Comparison of ENCODE assay signal across 11 cellular contexts in genomic region chr17:39606434-39607056, GRCh38. TPM values are rescaled to one million over a fixed set of nuclear protein-coding genes. Genes with fewer than 3 reads are reported as not detected.
DNase-seq lines count a peak whose midpoint lies in the region; ATAC-seq, FAIRE-seq and TF ChIP-seq lines count a peak whose summit lies in the region.
"Had no signal": no experiment of that assay in that cellular context is flagged by ENCODE, and none has a peak within 500 bp of the region (broad histone marks: within the 10 kb centered on the region; RNA-seq: fewer than 3 reads in every experiment).

No MANE protein-coding gene starts in this region.

- peak overlapping the region; percentile 30 for H3K4me3 ChIP-seq in A549
- peak overlapping the region; percentile 53 for H3K4me3 ChIP-seq in HUES6 (ENCODE audit: low read depth, low read length)
- no peak overlapping the region for H3K4me3 ChIP-seq in endodermal cell (ENCODE audit: low read length)
- H3K4me3 ChIP-seq in neural cell (ENCODE audit: low read length): peak overlapping the region; percentile 40
- no peak overlapping the region for H3K4me3 ChIP-seq in GM23248

- H3K9me2 ChIP-seq in neural cell (ENCODE audit: insufficient read depth, low read length): no peaks in the 10 kb centered on the region
- H3K9me2 ChIP-seq in GM23248 (ENCODE audit: insufficient read depth): no peaks in the 10 kb centered on the region

- H3K4me3 Mint-ChIP-seq in endodermal cell: peak overlapping the region; percentile 10
- H3K4me3 Mint-ChIP-seq: T-helper 2 cell treated with Interferon-gamma antibody and Interleukin-4, amounts not matched to agents 5 μg/mL and 100 μg/mL, for 36 hours had no signal

- FAIRE-seq in A549 (lab: Jason Lieb, UNC): no peak

- no peaks in the 10 kb centered on the region for H3K36me3 Mint-ChIP-seq in endodermal cell (ENCODE audit: low read depth)

- in situ Hi-C loops in GM23248 (cut with MboI): no loop called here

- H3K79me2 ChIP-seq in neural cell (replicated peaks; ENCODE audit: insufficient read depth, low read length): no peaks in the 10 kb centered on the region
- H3K79me2 ChIP-seq in GM23248 (ENCODE audit: insufficient read depth): no peaks in the 10 kb centered on the region

- TF ChIP-seq EP300 in A549 (IDR thresholded peaks at IDR 0.05) (no peak), neural cell (conservative IDR thresholded peaks at IDR 0.05; ENCODE audit: poor library complexity, severe bottlenecking) (no peak)

- no peaks in the 10 kb centered on the region for H3K9me3 ChIP-seq in A549
- no peaks in the 10 kb centered on the region for H3K9me3 ChIP-seq in HUES6 (ENCODE audit: control insufficient read depth, insufficient read depth, low read depth, low read length)
- no peaks in the 10 kb centered on the region for H3K9me3 ChIP-seq in endodermal cell (ENCODE audit: control insufficient read depth, low read length)
- no peaks in the 10 kb centered on the region for H3K9me3 ChIP-seq in neural cell (ENCODE audit: low read length)
- no peaks in the 10 kb centered on the region for H3K9me3 ChIP-seq in GM23248 (ENCODE audit: low read depth)

- CTCF ChIA-PET in A549 (lab: Yijun Ruan, JAX): interaction anchor here (0.7 to 58.8 kb wide), 8 partner anchors 8 to 146 kb away, joined by 3 to 1581 read pairs (median 6); partner anchors contain the start of genes PPP1R1B and STARD3

- H3K4me1 ChIP-seq in A549 (peaks cover 44% of the 10 kb centered on the region), HUES6 (ENCODE audit: control insufficient read depth, insufficient read depth, low read length) (peaks cover 24% of the 10 kb centered on the region), endodermal cell (ENCODE audit: control insufficient read depth, insufficient read depth, low read length) (no peaks in the 10 kb centered on the region), GM23248 (ENCODE audit: insufficient read depth) (no peaks in the 10 kb centered on the region)

- 1% methylated on average over 16 of the region's 66 CpGs for WGBS in A549 (ENCODE audit: missing lambda C conversion rate)
- whole genome bisulfite sequencing in endodermal cell (ENCODE audit: insufficient coverage in 1 of 2, insufficient read length in 1 of 2), 2 experiments: 1% methylated on average over 26 to 66 of the region's 66 CpGs
- WGBS in GM23248 (ENCODE audit: low coverage in 1 of 2, low lambda C conversion rate in 2 of 2, missing lambda C conversion rate in 2 of 2), 2 experiments: 3 to 7% methylated on average over 25 to 64 of the region's 66 CpGs

- intact Hi-C loops in head of caudate nucleus (cut with DNase I): no loop called here

- peaks cover 5% of the 10 kb centered on the region for H3K4me1 Mint-ChIP-seq in endodermal cell

- H3K9me3 Mint-ChIP-seq in endodermal cell: no peaks in the 10 kb centered on the region
- H3K9me3 Mint-ChIP-seq: T-helper 2 cell treated with Interferon-gamma antibody and Interleukin-4, amounts not matched to agents 5 μg/mL and 100 μg/mL, for 36 hours had no signal

- H3K36me3 ChIP-seq in HUES6 (ENCODE audit: control insufficient read depth, insufficient read depth, low read length) (no peaks in the 10 kb centered on the region), endodermal cell (ENCODE audit: control insufficient read depth, insufficient read depth, low read length) (no peaks in the 10 kb centered on the region), neural cell (ENCODE audit: insufficient read depth, low read length) (no peaks in the 10 kb centered on the region), GM23248 (ENCODE audit: low read depth) (no peaks in the 10 kb centered on the region)

- H4K20me1 ChIP-seq in neural cell (ENCODE audit: insufficient read depth): peaks cover 4% of the 10 kb centered on the region
- no peaks in the 10 kb centered on the region for H4K20me1 ChIP-seq in GM23248 (ENCODE audit: insufficient read depth)

- no peak overlapping the region for H3K27ac Mint-ChIP-seq in endodermal cell
- H3K27ac Mint-ChIP-seq: CD14-positive monocyte; T-helper 2 cell treated with Interferon-gamma antibody and Interleukin-4, amounts not matched to agents 5 μg/mL and 100 μg/mL, for 36 hours had no signal

- H3K27ac ChIP-seq in A549 (peak overlapping the region in 1 of 2 experiments; percentile 20; a peak in 2 of 6 replicates), HUES6 (ENCODE audit: low read depth, low read length) (no peak overlapping the region), endodermal cell (ENCODE audit: low read depth, low read length) (no peak overlapping the region), neural cell (ENCODE audit: low read length) (no peak overlapping the region), GM23248 (no peak overlapping the region)

- ATAC-seq in A549: peak; percentile 46 to 71; a peak in 5 of 6 replicates
- ATAC-seq: esophagus mucosa had no signal

- H3K27me3 ChIP-seq in HUES6 (ENCODE audit: control insufficient read depth, insufficient read depth, low read length) (peaks cover 100% of the 10 kb centered on the region), endodermal cell (ENCODE audit: control insufficient read depth, insufficient read depth, low read length, poor library complexity, severe bottlenecking) (peaks cover 100% of the 10 kb centered on the region), neural cell (ENCODE audit: insufficient read depth, low read depth, low read length) (peaks cover 95% of the 10 kb centered on the region), GM23248 (replicated peaks; ENCODE audit: insufficient read depth) (peaks cover 77% of the 10 kb centered on the region)

- peak overlapping the region; percentile 92 for H3K4me2 ChIP-seq in A549
- no peak overlapping the region for H3K4me2 ChIP-seq in neural cell (ENCODE audit: low read length)
- H3K4me2 ChIP-seq in GM23248 (ENCODE audit: unreplicated experiment): no peak overlapping the region

- H3F3A ChIP-seq in neural cell (ENCODE audit: insufficient read depth, low read length, poor library complexity, severe bottlenecking) (no peaks in the 10 kb centered on the region), GM23248 (ENCODE audit: insufficient read depth) (no peaks in the 10 kb centered on the region)

- H3K27me3 Mint-ChIP-seq in endodermal cell (ENCODE audit: insufficient read depth): peaks cover 97% of the 10 kb centered on the region

- POLR2A ChIA-PET in A549 (lab: Yijun Ruan, JAX): interaction anchor here (0.7 kb wide), 1 partner anchor 1351 kb away, joined by 5 read pairs; no protein-coding TSS in a partner anchor

- no peak for TF ChIP-seq POLR2A in A549 (IDR thresholded peaks at IDR 0.05; ENCODE audit: low read length)

- TF ChIP-seq CTCF in A549 (IDR thresholded peaks at IDR 0.05): no peak
- TF ChIP-seq CTCF in endodermal cell (conservative IDR thresholded peaks at IDR 0.05): peak; percentile 18
- TF ChIP-seq CTCF in neural cell (IDR thresholded peaks at IDR 0.05; ENCODE audit: poor library complexity, severe bottlenecking): no peak

- no peak overlapping the region for H2AFZ ChIP-seq in neural cell (ENCODE audit: low read depth, low read length)
- H2AFZ ChIP-seq in GM23248: no peak overlapping the region

- no peak for TF ChIP-seq RAD21 in A549 (conservative IDR thresholded peaks at IDR 0.05 in 1 of 2, IDR thresholded peaks at IDR 0.05 in 1 of 2)
- TF ChIP-seq RAD21 in neural cell (conservative IDR thresholded peaks at IDR 0.05): no peak

- H3K9ac ChIP-seq in HUES6 (ENCODE audit: low read length) (no peak overlapping the region), endodermal cell (ENCODE audit: extremely low read depth, low read length, poor library complexity, severe bottlenecking) (no peak overlapping the region), neural cell (ENCODE audit: low read length) (no peak overlapping the region), GM23248 (no peak overlapping the region)

- DNase-seq in A549 (ENCODE audit: low read depth in 1 of 2, low spot score in 1 of 2) (peak in 1 of 2 experiments; percentile 59), endodermal cell (peak; percentile 86), GM23248 (no peak), head of caudate nucleus (no peak), LoVo (ENCODE audit: low spot score) (no peak), putamen (ENCODE audit: low spot score) (no peak)

RNA-seq across cellular contexts. Expression of gene NEUROD2, which starts 1.2 kb away (rescaled TPM):
- not detected in 2 replicates for polyA plus RNA-seq in A549 (2011; rRNA removed)
- polyA plus RNA-seq in A549 (2012; cell fraction: cytosol; rRNA removed): not detected in 2 replicates
- 0.02 and 0.04 TPM in 2 replicates for polyA plus RNA-seq in A549 (2012; cell fraction: nucleus; rRNA removed)
- polyA plus RNA-seq in A549 (2017; fragmentation: RNase III; extraction: RNeasy Plus Mini Kit Qiagen cat#74134 plus additional on column Dnase treatment): not detected in 3 replicates
- polyA minus RNA-seq in A549 (2011; rRNA and poly(A)+ RNA removed): not detected in 2 replicates
- not detected for total RNA-seq in endodermal cell
- polyA plus RNA-seq in endodermal cell (2013, experiment 1 of 2): not detected
- polyA plus RNA-seq in endodermal cell (2013, experiment 2 of 2): not detected
- not detected in 2 replicates for polyA plus RNA-seq in neural cell
- not detected in 2 replicates for polyA minus RNA-seq in neural cell
- not detected in 2 replicates for total RNA-seq in GM23248 (2014; rRNA removed; shearing (Covaris generic))
- polyA plus RNA-seq in GM23248 (2016; fragmentation: Nextera tagmentation; extraction: Ambion mirVana): not detected in 2 replicates
- total RNA-seq: esophagus mucosa had no signal
- polyA plus RNA-seq: CD14-positive monocyte had no signal

RNA-seq across cellular contexts. Expression of gene PPP1R1B, which starts 20.2 kb away (rescaled TPM):
- 0.07 and 0.10 TPM in 2 replicates for polyA plus RNA-seq in A549 (2011; rRNA removed)
- polyA plus RNA-seq in A549 (2012; cell fraction: cytosol; rRNA removed): 0.03 TPM in 1 of 2 replicates, not detected in the other
- not detected in 2 replicates for polyA plus RNA-seq in A549 (2012; cell fraction: nucleus; rRNA removed)
- not detected in 3 replicates for polyA plus RNA-seq in A549 (2017; fragmentation: RNase III; extraction: RNeasy Plus Mini Kit Qiagen cat#74134 plus additional on column Dnase treatment)
- not detected in 2 replicates for polyA minus RNA-seq in A549 (2011; rRNA and poly(A)+ RNA removed)
- 1 to 10 TPM; 1.0 to 2.1 TPM for total RNA-seq in endodermal cell
- polyA plus RNA-seq in endodermal cell (2013, experiment 1 of 2): 0.46 TPM
- not detected for polyA plus RNA-seq in endodermal cell (2013, experiment 2 of 2)
- polyA plus RNA-seq in neural cell: 1.8 and 3.5 TPM in 2 replicates
- 1.2 and 2.9 TPM in 2 replicates for polyA minus RNA-seq in neural cell
- not detected in 2 replicates for total RNA-seq in GM23248 (2014; rRNA removed; shearing (Covaris generic))
- polyA plus RNA-seq in GM23248 (2016; fragmentation: Nextera tagmentation; extraction: Ambion mirVana): not detected in 2 replicates
- polyA plus RNA-seq: CD14-positive monocyte had no signal

RNA-seq across cellular contexts. Expression of gene STARD3, which starts 30.4 kb away (rescaled TPM):
- polyA plus RNA-seq in A549 (2011; rRNA removed) (56.0 and 60.9 TPM in 2 replicates), A549 (2017; fragmentation: RNase III; extraction: RNeasy Plus Mini Kit Qiagen cat#74134 plus additional on column Dnase treatment) (53.0 to 56.1 TPM (median 54.6 TPM) in 3 replicates), neural cell (105 and 121 TPM in 2 replicates), GM23248 (2016; fragmentation: Nextera tagmentation; extraction: Ambion mirVana) (32.3 and 34.1 TPM in 2 replicates)
- 83.7 and 101 TPM in 2 replicates for polyA plus RNA-seq in A549 (2012; cell fraction: cytosol; rRNA removed)
- 261 and 339 TPM in 2 replicates for polyA plus RNA-seq in A549 (2012; cell fraction: nucleus; rRNA removed)
- polyA minus RNA-seq in A549 (2011; rRNA and poly(A)+ RNA removed): 77.8 and 87.0 TPM in 2 replicates
- total RNA-seq in endodermal cell: 10 to 100 TPM; 60.3 to 60.5 TPM
- 52.0 TPM for polyA plus RNA-seq in endodermal cell (2013, experiment 1 of 2)
- polyA plus RNA-seq in endodermal cell (2013, experiment 2 of 2): 54.0 TPM
- polyA minus RNA-seq in neural cell: 36.5 and 44.9 TPM in 2 replicates
- 34.0 and 41.0 TPM in 2 replicates for total RNA-seq in GM23248 (2014; rRNA removed; shearing (Covaris generic))

RNA-seq across cellular contexts. Expression of gene TCAP, which starts 58.6 kb away (rescaled TPM):
- 0.41 and 0.67 TPM in 2 replicates for polyA plus RNA-seq in A549 (2011; rRNA removed)
- 0.40 and 0.61 TPM in 2 replicates for polyA plus RNA-seq in A549 (2012; cell fraction: cytosol; rRNA removed)
- polyA plus RNA-seq in A549 (2012; cell fraction: nucleus; rRNA removed): 3.7 and 4.3 TPM in 2 replicates
- polyA plus RNA-seq in A549 (2017; fragmentation: RNase III; extraction: RNeasy Plus Mini Kit Qiagen cat#74134 plus additional on column Dnase treatment): 1.0 to 1.6 TPM (median 1.2 TPM) in 3 replicates
- 0.73 and 1.2 TPM in 2 replicates for polyA minus RNA-seq in A549 (2011; rRNA and poly(A)+ RNA removed)
- 1 to 10 TPM; 1.5 to 1.9 TPM for total RNA-seq in endodermal cell
- polyA plus RNA-seq in endodermal cell (2013, experiment 1 of 2): 2.5 TPM
- polyA plus RNA-seq in endodermal cell (2013, experiment 2 of 2): 2.1 TPM
- polyA plus RNA-seq in neural cell: 3.3 and 3.7 TPM in 2 replicates
- 1.7 and 2.1 TPM in 2 replicates for polyA minus RNA-seq in neural cell
- 0.43 TPM in 1 of 2 replicates, not detected in the other for total RNA-seq in GM23248 (2014; rRNA removed; shearing (Covaris generic))
- not detected in 2 replicates for polyA plus RNA-seq in GM23248 (2016; fragmentation: Nextera tagmentation; extraction: Ambion mirVana)
- polyA plus RNA-seq: CD14-positive monocyte had no signal

Comparison
In these comparisons a context has a peak if more than half of its experiments do, and no peak if none do; other contexts are left out.
1. H3K4me3 ChIP-seq: peak in A549 (single experiment), HUES6 (single experiment) and neural cell (single experiment); none in endodermal cell (single experiment) and GM23248 (single experiment).